16 cellular contexts compared by ENCODE assay signal in genomic region chr14:61930101-61930857, GRCh38.
DNase-seq lines count a peak whose midpoint lies in the region; ATAC-seq and TF ChIP-seq lines count a peak whose summit lies in the region.
"Had no signal": no experiment of that assay in that cellular context is flagged by ENCODE, and none has a peak within 500 bp of the region (broad histone marks: within the 10 kb centered on the region; RNA-seq: fewer than 3 reads in every experiment).

No MANE protein-coding gene starts in this region.

- H3K4me3 ChIP-seq in WERI-Rb-1 (ENCODE audit: low read depth, low read length) (no peak overlapping the region), iPS-20b (ENCODE audit: low read length) (peak overlapping the region; percentile 38; the same call in 1 of the 2 replicates)
- H3K4me3 ChIP-seq: BLaER1, HAP-1, K562 had no signal

- peak overlapping the region; percentile 84 for H3K27ac ChIP-seq in WERI-Rb-1
- no peak overlapping the region for H3K27ac ChIP-seq in iPS-20b (ENCODE audit: low read length)
- H3K27ac ChIP-seq: BLaER1 had no signal

- H3K4me3 Mint-ChIP-seq in activated T-helper 2 cell treated with anti-CD3 and anti-CD28 coated beads, Interferon-gamma antibody, Interleukin-2, Interleukin-4, amounts not matched to agents 10 μg/mL and 5 μg/mL and 100 μg/mL, durations not matched to agents 14 hours and 24 hours and 36 hours (ENCODE audit: low read depth): no peak overlapping the region
- H3K4me3 Mint-ChIP-seq: CD8-positive, alpha-beta memory T cell had no signal

- H3K9me3 ChIP-seq in WERI-Rb-1 (ENCODE audit: severe bottlenecking) (no peaks in the 10 kb centered on the region), iPS-20b (ENCODE audit: insufficient read depth, low read depth, low read length) (no peaks in the 10 kb centered on the region)
- H3K9me3 ChIP-seq: BLaER1, HAP-1 had no signal

- no peaks in the 10 kb centered on the region for H3K4me1 Mint-ChIP-seq in activated T-helper 2 cell treated with anti-CD3 and anti-CD28 coated beads, Interferon-gamma antibody, Interleukin-2, Interleukin-4, amounts not matched to agents 10 μg/mL and 5 μg/mL and 100 μg/mL, durations not matched to agents 14 hours and 24 hours and 36 hours (ENCODE audit: low read depth)
- H3K4me1 Mint-ChIP-seq: CD8-positive, alpha-beta memory T cell had no signal

- intact Hi-C loops in activated T-helper 2 cell treated with anti-CD3 and anti-CD28 coated beads, Interferon-gamma antibody, Interleukin-2, Interleukin-4, amounts not matched to agents 10 μg/mL and 5 μg/mL and 100 μg/mL, durations not matched to agents 14 hours and 24 hours and 36 hours (cut with micrococcal nuclease): no loop called here

- H3K27me3 ChIP-seq in WERI-Rb-1 (ENCODE audit: insufficient read depth, low read depth, severe bottlenecking) (no peaks in the 10 kb centered on the region), iPS-20b (ENCODE audit: insufficient read depth, low read length) (no peaks in the 10 kb centered on the region)
- H3K27me3 ChIP-seq: BLaER1 had no signal

- ATAC-seq in HG03469 (IDR thresholded peaks at IDR 0.05; ENCODE audit: unreplicated experiment): no peak
- ATAC-seq: K562 had no signal

- H3K4me1 ChIP-seq in iPS-20b (ENCODE audit: insufficient read depth, low read length): peaks cover 48% of the 10 kb centered on the region
- H3K4me1 ChIP-seq: BLaER1, HAP-1 had no signal

- no peaks in the 10 kb centered on the region for H3K36me3 ChIP-seq in WERI-Rb-1
- H3K36me3 ChIP-seq in iPS-20b (ENCODE audit: insufficient read depth, low read depth, low read length): no peaks in the 10 kb centered on the region
- H3K36me3 ChIP-seq: BLaER1, HAP-1 had no signal

- H3K27me3 Mint-ChIP-seq in activated T-helper 2 cell treated with anti-CD3 and anti-CD28 coated beads, Interferon-gamma antibody, Interleukin-2, Interleukin-4, amounts not matched to agents 10 μg/mL and 5 μg/mL and 100 μg/mL, durations not matched to agents 14 hours and 24 hours and 36 hours (ENCODE audit: low read depth): peaks cover 21% of the 10 kb centered on the region

- no peak for TF ChIP-seq CTCF in WERI-Rb-1 (IDR thresholded peaks at IDR 0.05; ENCODE audit: low read depth, low read length)

- no peaks in the 10 kb centered on the region for H3K9me3 Mint-ChIP-seq in activated T-helper 2 cell treated with anti-CD3 and anti-CD28 coated beads, Interferon-gamma antibody, Interleukin-2, Interleukin-4, amounts not matched to agents 10 μg/mL and 5 μg/mL and 100 μg/mL, durations not matched to agents 14 hours and 24 hours and 36 hours
- H3K9me3 Mint-ChIP-seq: CD8-positive, alpha-beta memory T cell had no signal

- peak; percentile 83 for DNase-seq in DMS 273 (lab: John Stamatoyannopoulos, UW; ENCODE audit: unreplicated experiment)
- peak; percentile 15 for DNase-seq in NCI-H1694 (lab: John Stamatoyannopoulos, UW)
- DNase-seq in WERI-Rb-1: peak; percentile 61
- no peak for DNase-seq in activated T-helper 2 cell treated with anti-CD3 and anti-CD28 coated beads, Interferon-gamma antibody, Interleukin-2, Interleukin-4, amounts not matched to agents 10 μg/mL and 5 μg/mL and 100 μg/mL, durations not matched to agents 14 hours and 24 hours and 36 hours (ENCODE audit: low spot score)
- no peak for DNase-seq in NK-92 treated with Interleukin-12 subunit alpha and Interleukin-12 subunit beta, amount 100 ng/mL, for 24 hours (lab: John Stamatoyannopoulos, UW)
- no peak for DNase-seq in activated CD4-positive, CD25-positive, alpha-beta regulatory T cell treated with anti-CD3 and anti-CD28 coated beads, Interleukin-2, amount 50 U/mL, for 72 hours
- DNase-seq: 8988T; CD8-positive, alpha-beta memory T cell; NCI-H1048; NCI-H1930; NCI-H510A treated with DMSO at 0.1 percent for 48 hours had no signal

- no peak overlapping the region; the same call in 1 of the 2 replicates for H3K9ac ChIP-seq in iPS-20b (ENCODE audit: low read depth, low read length)
- H3K9ac ChIP-seq: BLaER1 had no signal

- no peak overlapping the region for H3K27ac Mint-ChIP-seq in activated T-helper 2 cell treated with anti-CD3 and anti-CD28 coated beads, Interferon-gamma antibody, Interleukin-2, Interleukin-4, amounts not matched to agents 10 μg/mL and 5 μg/mL and 100 μg/mL, durations not matched to agents 14 hours and 24 hours and 36 hours

- no peaks in the 10 kb centered on the region for H3K36me3 Mint-ChIP-seq in activated T-helper 2 cell treated with anti-CD3 and anti-CD28 coated beads, Interferon-gamma antibody, Interleukin-2, Interleukin-4, amounts not matched to agents 10 μg/mL and 5 μg/mL and 100 μg/mL, durations not matched to agents 14 hours and 24 hours and 36 hours (ENCODE audit: low read depth)
- H3K36me3 Mint-ChIP-seq: CD8-positive, alpha-beta memory T cell had no signal

Comparison
In these comparisons a context has a peak if more than half of its experiments do, and no peak if none do; other contexts are left out.
1. DNase-seq: peak in DMS 273 (single experiment), NCI-H1694 (single experiment) and WERI-Rb-1 (single experiment); none in activated T-helper 2 cell treated with anti-CD3 and anti-CD28 coated beads, Interferon-gamma antibody, Interleukin-2, Interleukin-4, amounts not matched to agents 10 μg/mL and 5 μg/mL and 100 μg/mL, durations not matched to agents 14 hours and 24 hours and 36 hours (single experiment), NK-92 treated with Interleukin-12 subunit alpha and Interleukin-12 subunit beta, amount 100 ng/mL, for 24 hours (single experiment) and activated CD4-positive, CD25-positive, alpha-beta regulatory T cell treated with anti-CD3 and anti-CD28 coated beads, Interleukin-2, amount 50 U/mL, for 72 hours (single experiment).